9 cellular contexts compared by ENCODE assay signal in the genomic region with DNA sequence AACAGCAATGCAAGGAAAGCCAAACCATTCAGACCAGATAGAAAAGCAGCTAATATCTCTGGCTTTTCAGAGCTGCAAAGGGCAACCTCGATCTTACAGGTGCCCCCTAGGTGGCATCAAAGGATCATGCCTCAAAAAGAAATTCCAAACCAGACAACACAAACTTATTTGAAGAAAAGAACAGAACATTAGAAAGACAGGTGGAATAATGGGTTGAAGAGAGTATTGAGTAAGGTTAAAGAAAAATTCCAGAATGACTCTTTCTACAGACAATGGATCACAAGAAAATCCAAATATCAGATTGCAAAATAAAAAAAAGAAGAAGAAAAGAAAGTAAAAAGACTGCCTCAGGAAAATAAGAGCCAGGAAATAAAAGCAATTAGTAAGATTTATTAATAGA.
DNase-seq lines count a peak whose midpoint lies in the region; ATAC-seq, FAIRE-seq and TF ChIP-seq lines count a peak whose summit lies in the region.
"Had no signal": no experiment of that assay in that cellular context is flagged by ENCODE, and none has a peak within 500 bp of the region (broad histone marks: within the 10 kb centered on the region; RNA-seq: fewer than 3 reads in every experiment).

No MANE protein-coding gene starts in this region.

- no peak overlapping the region for H3K4me2 ChIP-seq in keratinocyte (ENCODE audit: control insufficient read depth, extremely low read depth, insufficient read depth, low read depth, low read length)

- H3K27me3 ChIP-seq in CD4-positive, CD25-positive, alpha-beta regulatory T cell (ENCODE audit: control insufficient read depth, insufficient read depth, low read length): no peaks in the 10 kb centered on the region
- no peaks in the 10 kb centered on the region for H3K27me3 ChIP-seq in keratinocyte (ENCODE audit: control insufficient read depth, extremely low read depth, insufficient read depth, low read length)

- no peak overlapping the region for H3K9ac ChIP-seq in keratinocyte (ENCODE audit: control insufficient read depth, extremely low read depth, insufficient read depth, low read length)

- H3K9me3 ChIP-seq in CD4-positive, CD25-positive, alpha-beta regulatory T cell (ENCODE audit: control insufficient read depth in 2 of 2, low read length in 2 of 2): no peaks in the 10 kb centered on the region
- H3K9me3 ChIP-seq in HEK293 (ENCODE audit: control insufficient read depth, insufficient read depth, low read depth, low read length) (no peaks in the 10 kb centered on the region), keratinocyte (ENCODE audit: control insufficient read depth, low read depth, low read length) (no peaks in the 10 kb centered on the region)

- FAIRE-seq in keratinocyte (lab: Jason Lieb, UNC): no peak

- H3K27ac Mint-ChIP-seq in CD4-positive, CD25-positive, alpha-beta regulatory T cell: peak overlapping the region in 1 of 3 donors; percentile 70
- peak overlapping the region; percentile 6; the same call in 1 of the 2 replicates for H3K27ac Mint-ChIP-seq in WTC11
- H3K27ac Mint-ChIP-seq: dendritic cell treated with granulocyte-macrophage colony-stimulating factor and Interleukin-4, amounts not matched to agents 40 ng/mL and 50 ng/mL, for 4 days had no signal

- peak in 2 of 3 donors; percentile 31 to 46 for DNase-seq in CD4-positive, CD25-positive, alpha-beta regulatory T cell
- no peak for DNase-seq in WTC11 (ENCODE audit: low spot score)
- DNase-seq in keratinocyte (ENCODE audit: low read depth, low spot score): no peak
- no peak for DNase-seq in GDM1 (lab: John Stamatoyannopoulos, UW)

- no peaks in the 10 kb centered on the region for H3K4me1 ChIP-seq in CD4-positive, CD25-positive, alpha-beta regulatory T cell (ENCODE audit: control insufficient read depth, insufficient read depth, low read length, poor library complexity, severe bottlenecking)
- H3K4me1 ChIP-seq in HEK293 (ENCODE audit: control insufficient read depth, insufficient read depth, low read length) (no peaks in the 10 kb centered on the region), keratinocyte (ENCODE audit: control insufficient read depth, extremely low read depth, insufficient read depth, low read length) (no peaks in the 10 kb centered on the region)

- H3K27ac ChIP-seq in CD4-positive, CD25-positive, alpha-beta regulatory T cell (ENCODE audit: insufficient read depth, low read length, poor library complexity, severe bottlenecking): no peak overlapping the region
- H3K27ac ChIP-seq in HEK293 (ENCODE audit: extremely low read depth, low read depth, low read length) (no peak overlapping the region), keratinocyte (ENCODE audit: control insufficient read depth, insufficient read depth, low read length) (no peak overlapping the region)

- H3K79me2 ChIP-seq in keratinocyte (ENCODE audit: control insufficient read depth, insufficient read depth, low read length): no peaks in the 10 kb centered on the region

- TF ChIP-seq CTCF in HEK293 (tag by site-specific recombination; IDR thresholded peaks at IDR 0.05): no peak
- TF ChIP-seq CTCF in WTC11 (IDR thresholded peaks at IDR 0.05): no peak; the same call in 1 of the 2 replicates
- TF ChIP-seq CTCF in keratinocyte (optimal IDR thresholded peaks at IDR 0.05 in 1 of 3, IDR thresholded peaks at IDR 0.05 in 1 of 3, conservative IDR thresholded peaks at IDR 0.05 in 1 of 3; ENCODE audit: extremely low read depth in 1 of 3, insufficient read depth in 2 of 3, low read length in 3 of 3): peak in 2 of 3 experiments; percentile 38 to 62

- H2AFZ ChIP-seq in keratinocyte (ENCODE audit: control insufficient read depth, low read length): no peak overlapping the region

- ATAC-seq in CD4-positive, CD25-positive, alpha-beta regulatory T cell (ENCODE audit: low read depth in 2 of 2): no peak
- ATAC-seq in WTC11: peak; percentile 80
- no peak for ATAC-seq in GM21576 (IDR thresholded peaks at IDR 0.05; ENCODE audit: unreplicated experiment)
- no peak for ATAC-seq in HG03342 (IDR thresholded peaks at IDR 0.05; ENCODE audit: unreplicated experiment)
- no peak for ATAC-seq in HG03460 (IDR thresholded peaks at IDR 0.05; ENCODE audit: unreplicated experiment)

- POLR2A ChIA-PET in HEK293 (lab: Yijun Ruan, JAX) (no interaction called here), WTC11 (lab: Charles Lee) (no interaction called here)

- H3K4me3 Mint-ChIP-seq in CD4-positive, CD25-positive, alpha-beta regulatory T cell: no peak overlapping the region
- no peak overlapping the region for H3K4me3 Mint-ChIP-seq in WTC11
- H3K4me3 Mint-ChIP-seq: dendritic cell treated with granulocyte-macrophage colony-stimulating factor and Interleukin-4, amounts not matched to agents 40 ng/mL and 50 ng/mL, for 4 days had no signal

- no peaks in the 10 kb centered on the region for H4K20me1 ChIP-seq in keratinocyte (ENCODE audit: control insufficient read depth, extremely low read depth, insufficient read depth, low read length)

- H3K27me3 Mint-ChIP-seq in CD4-positive, CD25-positive, alpha-beta regulatory T cell: no peaks in the 10 kb centered on the region
- no peaks in the 10 kb centered on the region; the same call in 1 of the 2 replicates for H3K27me3 Mint-ChIP-seq in WTC11 (ENCODE audit: low read depth)
- H3K27me3 Mint-ChIP-seq: dendritic cell treated with granulocyte-macrophage colony-stimulating factor and Interleukin-4, amounts not matched to agents 40 ng/mL and 50 ng/mL, for 4 days had no signal

- H3K4me3 ChIP-seq in CD4-positive, CD25-positive, alpha-beta regulatory T cell (ENCODE audit: low read depth, low read length): no peak overlapping the region
- H3K4me3 ChIP-seq in HEK293 (ENCODE audit: low read depth, low read length): no peak overlapping the region
- no peak overlapping the region for H3K4me3 ChIP-seq in keratinocyte (ENCODE audit: control insufficient read depth in 2 of 3, extremely low read depth in 1 of 3, insufficient read depth in 2 of 3, low read depth in 1 of 3, low read length in 3 of 3)

- no peaks in the 10 kb centered on the region for H3K9me3 Mint-ChIP-seq in CD4-positive, CD25-positive, alpha-beta regulatory T cell
- no peaks in the 10 kb centered on the region for H3K9me3 Mint-ChIP-seq in WTC11
- H3K9me3 Mint-ChIP-seq: dendritic cell treated with granulocyte-macrophage colony-stimulating factor and Interleukin-4, amounts not matched to agents 40 ng/mL and 50 ng/mL, for 4 days had no signal

- CTCF ChIA-PET in HEK293 (lab: Yijun Ruan, JAX) (interaction anchor here (0.5 to 2.9 kb wide), 34 partner anchors 8 to 786 kb away, joined by 3 to 17 read pairs (median 4); no protein-coding TSS in a partner anchor), WTC11 (lab: Charles Lee) (interaction anchor here (0.6 to 4.1 kb wide), 47 partner anchors 8 to 742 kb away, joined by 3 to 64 read pairs (median 5); a partner anchor contains a TSS)

- H3K36me3 Mint-ChIP-seq in CD4-positive, CD25-positive, alpha-beta regulatory T cell: peaks cover 10% of the 10 kb centered on the region
- H3K36me3 Mint-ChIP-seq in WTC11: no peaks in the 10 kb centered on the region

- dilution Hi-C loops in keratinocyte (cut with MboI; ENCODE audit: extremely low pct_ligation_motif_present, low sequenced_read_pairs): no loop called here

- H3K9me1 ChIP-seq in keratinocyte (ENCODE audit: control insufficient read depth, extremely low read depth, insufficient read depth, low read length): no peaks in the 10 kb centered on the region

- H3K36me3 ChIP-seq in CD4-positive, CD25-positive, alpha-beta regulatory T cell (ENCODE audit: control insufficient read depth, insufficient read depth, low read length): peaks cover 19% of the 10 kb centered on the region
- no peaks in the 10 kb centered on the region for H3K36me3 ChIP-seq in HEK293 (ENCODE audit: control insufficient read depth in 2 of 2, insufficient read depth in 1 of 2, low read length in 2 of 2)
- H3K36me3 ChIP-seq in keratinocyte (ENCODE audit: control insufficient read depth in 2 of 2, extremely low read depth in 1 of 2, insufficient read depth in 2 of 2, low read length in 2 of 2): no peaks in the 10 kb centered on the region

- H3K4me1 Mint-ChIP-seq in CD4-positive, CD25-positive, alpha-beta regulatory T cell: peaks cover 11 to 22% (median 16%) of the 10 kb centered on the region in 4 donors
- peaks cover 11% of the 10 kb centered on the region for H3K4me1 Mint-ChIP-seq in WTC11

TF ChIP-seq in HEK293, 187 proteins besides CTCF, POLR2A, EP300 and RAD21:
- TF ChIP-seq ZNF785 (tag by site-specific recombination; IDR thresholded peaks at IDR 0.05) (no peak), ZNF654 (tag by site-specific recombination; IDR thresholded peaks at IDR 0.05; ENCODE audit: low read depth) (peak; percentile 61)

TF ChIP-seq in WTC11, 78 proteins besides CTCF, POLR2A, EP300 and RAD21:
- no peak for TF ChIP-seq JUN (CRISPR knock-in tag; IDR thresholded peaks at IDR 0.05)
- TF ChIP-seq ZNF317 (CRISPR knock-in tag; IDR thresholded peaks at IDR 0.05; ENCODE audit: borderline replicate concordance, low read depth): no peak
- TF ChIP-seq, protein P1, sequence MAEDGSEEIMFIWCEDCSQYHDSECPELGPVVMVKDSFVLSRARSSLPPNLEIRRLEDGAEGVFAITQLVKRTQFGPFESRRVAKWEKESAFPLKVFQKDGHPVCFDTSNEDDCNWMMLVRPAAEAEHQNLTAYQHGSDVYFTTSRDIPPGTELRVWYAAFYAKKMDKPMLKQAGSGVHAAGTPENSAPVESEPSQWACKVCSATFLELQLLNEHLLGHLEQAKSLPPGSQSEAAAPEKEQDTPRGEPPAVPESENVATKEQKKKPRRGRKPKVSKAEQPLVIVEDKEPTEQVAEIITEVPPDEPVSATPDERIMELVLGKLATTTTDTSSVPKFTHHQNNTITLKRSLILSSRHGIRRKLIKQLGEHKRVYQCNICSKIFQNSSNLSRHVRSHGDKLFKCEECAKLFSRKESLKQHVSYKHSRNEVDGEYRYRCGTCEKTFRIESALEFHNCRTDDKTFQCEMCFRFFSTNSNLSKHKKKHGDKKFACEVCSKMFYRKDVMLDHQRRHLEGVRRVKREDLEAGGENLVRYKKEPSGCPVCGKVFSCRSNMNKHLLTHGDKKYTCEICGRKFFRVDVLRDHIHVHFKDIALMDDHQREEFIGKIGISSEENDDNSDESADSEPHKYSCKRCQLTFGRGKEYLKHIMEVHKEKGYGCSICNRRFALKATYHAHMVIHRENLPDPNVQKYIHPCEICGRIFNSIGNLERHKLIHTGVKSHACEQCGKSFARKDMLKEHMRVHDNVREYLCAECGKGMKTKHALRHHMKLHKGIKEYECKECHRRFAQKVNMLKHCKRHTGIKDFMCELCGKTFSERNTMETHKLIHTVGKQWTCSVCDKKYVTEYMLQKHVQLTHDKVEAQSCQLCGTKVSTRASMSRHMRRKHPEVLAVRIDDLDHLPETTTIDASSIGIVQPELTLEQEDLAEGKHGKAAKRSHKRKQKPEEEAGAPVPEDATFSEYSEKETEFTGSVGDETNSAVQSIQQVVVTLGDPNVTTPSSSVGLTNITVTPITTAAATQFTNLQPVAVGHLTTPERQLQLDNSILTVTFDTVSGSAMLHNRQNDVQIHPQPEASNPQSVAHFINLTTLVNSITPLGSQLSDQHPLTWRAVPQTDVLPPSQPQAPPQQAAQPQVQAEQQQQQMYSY (CRISPR knock-in tag; IDR thresholded peaks at IDR 0.05): no peak
- TF ChIP-seq SP1 (CRISPR knock-in tag; conservative IDR thresholded peaks at IDR 0.05): no peak

Comparison
In these comparisons a context has a peak if more than half of its experiments do, and no peak if none do; other contexts are left out.
1. DNase-seq: peak in CD4-positive, CD25-positive, alpha-beta regulatory T cell (2 of 3); none in WTC11 (single experiment), keratinocyte (single experiment) and GDM1 (single experiment).
2. CTCF ChIP-seq: peak in keratinocyte (2 of 3); none in HEK293 (single experiment) and WTC11 (single experiment).